ENCODE assay signal across 16 cellular contexts in the genomic region with DNA sequence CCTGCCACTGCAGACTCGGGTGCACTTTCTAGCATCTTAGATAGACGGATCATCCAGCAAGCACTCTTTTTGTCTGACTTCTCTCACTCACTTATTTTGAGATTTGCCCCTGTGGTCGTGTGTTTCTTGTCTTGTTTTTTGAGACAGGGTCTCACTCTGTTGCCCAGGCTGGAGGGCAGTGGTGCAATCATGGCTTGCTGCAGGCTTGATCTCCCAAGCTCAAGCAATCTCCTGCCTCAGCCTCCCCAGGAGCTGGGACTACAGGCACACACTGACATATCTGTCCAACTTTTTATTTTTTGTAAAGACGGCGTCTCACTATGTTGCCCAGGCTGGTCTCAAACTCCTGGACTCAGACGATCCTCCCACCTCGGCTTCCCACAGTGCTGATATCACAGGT. TPM values are rescaled to one million over a fixed set of nuclear protein-coding genes. Genes with fewer than 3 reads are reported as not detected.
A peak's percentile ranks its signal among the peaks of the same experiment; 100 is the strongest.
DNase-seq lines count a peak whose midpoint lies in the region; ATAC-seq and TF ChIP-seq lines count a peak whose summit lies in the region.
"Had no signal": no experiment of that assay in that cellular context is flagged by ENCODE, and none has a peak within 500 bp of the region (broad histone marks: within the 10 kb centered on the region; RNA-seq: fewer than 3 reads in every experiment).

No MANE protein-coding gene starts in this region.

- intact Hi-C loops in activated naive CD4-positive, alpha-beta T cell treated with anti-CD3 and anti-CD28 coated beads for 36 hours (cut with micrococcal nuclease): no loop called here

- peaks cover 10% of the 10 kb centered on the region for H3K36me3 Mint-ChIP-seq in activated naive CD4-positive, alpha-beta T cell treated with anti-CD3 and anti-CD28 coated beads, Interleukin-2, amount 50 U/mL, for 24 hours
- peaks cover 30% of the 10 kb centered on the region for H3K36me3 Mint-ChIP-seq in activated naive CD4-positive, alpha-beta T cell treated with anti-CD3 and anti-CD28 coated beads for 36 hours (ENCODE audit: low read depth)
- H3K36me3 Mint-ChIP-seq in neural progenitor cell (peaks cover 10% of the 10 kb centered on the region), immature natural killer cell (peaks cover 15 to 32% (median 16%) of the 10 kb centered on the region in 3 donors)

- TF ChIP-seq CTCF in VCaP (conservative IDR thresholded peaks at IDR 0.05): no peak
- no peak for TF ChIP-seq CTCF in neural progenitor cell (IDR thresholded peaks at IDR 0.05)

- no peaks in the 10 kb centered on the region for H3K36me3 ChIP-seq in neural progenitor cell

- no peaks in the 10 kb centered on the region for H3K27me3 Mint-ChIP-seq in activated naive CD4-positive, alpha-beta T cell treated with anti-CD3 and anti-CD28 coated beads, Interleukin-2, amount 50 U/mL, for 24 hours
- no peaks in the 10 kb centered on the region for H3K27me3 Mint-ChIP-seq in activated naive CD4-positive, alpha-beta T cell treated with anti-CD3 and anti-CD28 coated beads for 36 hours (ENCODE audit: low read depth)
- H3K27me3 Mint-ChIP-seq in neural progenitor cell (ENCODE audit: insufficient read depth, low read depth) (no peaks in the 10 kb centered on the region), immature natural killer cell (ENCODE audit: low read depth in 3 of 3) (peaks cover 0 to 2% (median 1%) of the 10 kb centered on the region in 3 donors)
- H3K27me3 Mint-ChIP-seq: CD4-positive, CD25-positive, alpha-beta regulatory T cell had no signal

- H3K9me3 ChIP-seq in neural progenitor cell (ENCODE audit: low read depth): no peaks in the 10 kb centered on the region
- H3K9me3 ChIP-seq: BLaER1 had no signal

- H3K9ac ChIP-seq in neural progenitor cell: no peak overlapping the region
- H3K9ac ChIP-seq: BLaER1 had no signal

- no peak overlapping the region for H3K4me3 ChIP-seq in neural progenitor cell
- H3K4me3 ChIP-seq: BLaER1 had no signal

- H2AFZ ChIP-seq in neural progenitor cell (replicated peaks): no peak overlapping the region

- no peaks in the 10 kb centered on the region for H3K79me2 ChIP-seq in neural progenitor cell (ENCODE audit: low read depth)

- H3K27ac ChIP-seq in VCaP (peak overlapping the region; percentile 68), neural progenitor cell (no peak overlapping the region)
- H3K27ac ChIP-seq: BLaER1, HL-60 had no signal

- DNase-seq in activated naive CD4-positive, alpha-beta T cell treated with anti-CD3 and anti-CD28 coated beads for 36 hours: no peak
- no peak for DNase-seq in neural progenitor cell (ENCODE audit: low spot score)
- no peak for DNase-seq in immature natural killer cell
- DNase-seq in NK-92 treated with Interleukin-12 subunit alpha and Interleukin-12 subunit beta, amount 100 ng/mL, for 24 hours (lab: John Stamatoyannopoulos, UW): no peak
- DNase-seq: 8988T; AML-193; CD4-positive, CD25-positive, alpha-beta regulatory T cell; DMS53; GF-D8; GOT3; H9 had no signal

- no peak overlapping the region for H3K4me2 ChIP-seq in neural progenitor cell
- H3K4me2 ChIP-seq: BLaER1 had no signal

- no peak overlapping the region for H3K4me3 Mint-ChIP-seq in activated naive CD4-positive, alpha-beta T cell treated with anti-CD3 and anti-CD28 coated beads, Interleukin-2, amount 50 U/mL, for 24 hours
- no peak overlapping the region for H3K4me3 Mint-ChIP-seq in activated naive CD4-positive, alpha-beta T cell treated with anti-CD3 and anti-CD28 coated beads for 36 hours
- H3K4me3 Mint-ChIP-seq in neural progenitor cell: peak overlapping the region; percentile 55
- no peak overlapping the region for H3K4me3 Mint-ChIP-seq in immature natural killer cell
- H3K4me3 Mint-ChIP-seq: CD4-positive, CD25-positive, alpha-beta regulatory T cell; H9 had no signal

- H4K20me1 ChIP-seq in neural progenitor cell (ENCODE audit: low read depth): no peaks in the 10 kb centered on the region

- no peak for ATAC-seq in HG03521 (IDR thresholded peaks at IDR 0.05; ENCODE audit: unreplicated experiment)

- peak overlapping the region; percentile 43 for H3K27ac Mint-ChIP-seq in activated naive CD4-positive, alpha-beta T cell treated with anti-CD3 and anti-CD28 coated beads, Interleukin-2, amount 50 U/mL, for 24 hours
- no peak overlapping the region for H3K27ac Mint-ChIP-seq in activated naive CD4-positive, alpha-beta T cell treated with anti-CD3 and anti-CD28 coated beads for 36 hours
- H3K27ac Mint-ChIP-seq in neural progenitor cell: peak overlapping the region; percentile 60
- H3K27ac Mint-ChIP-seq in immature natural killer cell: peak overlapping the region in 1 of 6 donors; percentile 8
- H3K27ac Mint-ChIP-seq: CD4-positive, CD25-positive, alpha-beta regulatory T cell had no signal

- no peaks in the 10 kb centered on the region for H3K27me3 ChIP-seq in neural progenitor cell
- H3K27me3 ChIP-seq: BLaER1 had no signal

- no peaks in the 10 kb centered on the region for H3K4me1 Mint-ChIP-seq in activated naive CD4-positive, alpha-beta T cell treated with anti-CD3 and anti-CD28 coated beads, Interleukin-2, amount 50 U/mL, for 24 hours
- H3K4me1 Mint-ChIP-seq in activated naive CD4-positive, alpha-beta T cell treated with anti-CD3 and anti-CD28 coated beads for 36 hours (ENCODE audit: low read depth): no peaks in the 10 kb centered on the region
- no peaks in the 10 kb centered on the region for H3K4me1 Mint-ChIP-seq in neural progenitor cell
- H3K4me1 Mint-ChIP-seq in immature natural killer cell: no peaks in the 10 kb centered on the region
- H3K4me1 Mint-ChIP-seq: CD4-positive, CD25-positive, alpha-beta regulatory T cell; H9 had no signal

- H3K9me3 Mint-ChIP-seq in activated naive CD4-positive, alpha-beta T cell treated with anti-CD3 and anti-CD28 coated beads, Interleukin-2, amount 50 U/mL, for 24 hours: no peaks in the 10 kb centered on the region
- H3K9me3 Mint-ChIP-seq in activated naive CD4-positive, alpha-beta T cell treated with anti-CD3 and anti-CD28 coated beads for 36 hours: no peaks in the 10 kb centered on the region
- H3K9me3 Mint-ChIP-seq in neural progenitor cell: no peaks in the 10 kb centered on the region
- H3K9me3 Mint-ChIP-seq in immature natural killer cell: no peaks in the 10 kb centered on the region
- H3K9me3 Mint-ChIP-seq: CD4-positive, CD25-positive, alpha-beta regulatory T cell; H9 had no signal

- no peaks in the 10 kb centered on the region for H3K4me1 ChIP-seq in neural progenitor cell

- H3F3A ChIP-seq in neural progenitor cell (ENCODE audit: low read depth): no peaks in the 10 kb centered on the region

- CTCF ChIA-PET in activated naive CD4-positive, alpha-beta T cell treated with anti-CD3 and anti-CD28 coated beads for 36 hours (lab: Charles Lee): interaction anchor here (1.0 to 1.3 kb wide), 3 partner anchors 9 to 75 kb away, joined by 3 read pairs; no protein-coding TSS in a partner anchor

RNA-seq across cellular contexts. Expression of a gene that starts 26.7 kb away (rescaled TPM):
- total RNA-seq in activated naive CD4-positive, alpha-beta T cell treated with anti-CD3 and anti-CD28 coated beads for 36 hours: under 1 TPM; 0.27 to 0.52 TPM
- 4.8 and 17.0 TPM in 2 replicates for total RNA-seq in neural progenitor cell (ENCODE audit: low replicate concordance)
- not detected for polyA plus RNA-seq in immature natural killer cell
- polyA plus RNA-seq: CD4-positive, CD25-positive, alpha-beta regulatory T cell had no signal

RNA-seq across cellular contexts. Expression of a gene that starts 36.1 kb away (rescaled TPM):
- total RNA-seq in activated naive CD4-positive, alpha-beta T cell treated with anti-CD3 and anti-CD28 coated beads for 36 hours: 10 to 100 TPM; 36.3 to 40.5 TPM
- 16.9 and 34.8 TPM in 2 replicates for total RNA-seq in neural progenitor cell (ENCODE audit: low replicate concordance)
- polyA plus RNA-seq in immature natural killer cell: 10 to 100 TPM in 2 of 3 donors, 1 to 10 TPM in 1; 8.0 to 17.0 (median 10.6) TPM

RNA-seq across cellular contexts. Expression of a gene that starts 51.4 kb away (rescaled TPM):
- total RNA-seq in activated naive CD4-positive, alpha-beta T cell treated with anti-CD3 and anti-CD28 coated beads for 36 hours: 100 to 1,000 TPM; 246 to 250 TPM
- 165 and 176 TPM in 2 replicates for total RNA-seq in neural progenitor cell (ENCODE audit: low replicate concordance)
- 1 to 10 TPM; 1.8 to 7.2 (median 4.4) TPM for polyA plus RNA-seq in immature natural killer cell
